17 cellular contexts compared by ENCODE assay signal in genomic region chr17:7226721-7227710, GRCh38. TPM values are rescaled to one million over a fixed set of nuclear protein-coding genes. Genes with fewer than 3 reads are reported as not detected.
DNase-seq lines count a peak whose midpoint lies in the region; ATAC-seq, FAIRE-seq and TF ChIP-seq lines count a peak whose summit lies in the region.
"Had no signal": no experiment of that assay in that cellular context is flagged by ENCODE, and none has a peak within 500 bp of the region (broad histone marks: within the 10 kb centered on the region; RNA-seq: fewer than 3 reads in every experiment).

No MANE protein-coding gene starts in this region.

- no peaks in the 10 kb centered on the region for H3K9me3 Mint-ChIP-seq in activated CD4-positive, alpha-beta T cell treated with anti-CD3 and anti-CD28 coated beads, Interleukin-2, amount 10 ng/mL, durations not matched to agents 24 days and 14 days
- no peaks in the 10 kb centered on the region for H3K9me3 Mint-ChIP-seq in T-helper 2 cell treated with Interferon-gamma antibody and Interleukin-4, amounts not matched to agents 5 μg/mL and 100 μg/mL, for 36 hours
- H3K9me3 Mint-ChIP-seq: CD4-positive, alpha-beta memory T cell had no signal

- H3K9me1 ChIP-seq in K562 (ENCODE audit: control insufficient read depth, insufficient read depth, low read length): peaks cover 1% of the 10 kb centered on the region

- intact Hi-C loops in activated CD4-positive, alpha-beta T cell treated with anti-CD3 and anti-CD28 coated beads, Interleukin-2, amount 10 ng/mL, durations not matched to agents 24 days and 14 days (cut with micrococcal nuclease): no loop called here
- intact Hi-C loops in K562 (cut with micrococcal nuclease): no loop called here
- intact Hi-C loops in esophagus muscularis mucosa (cut with DNase I): no loop called here

- peaks cover 11% of the 10 kb centered on the region for H3K4me1 Mint-ChIP-seq in activated CD4-positive, alpha-beta T cell treated with anti-CD3 and anti-CD28 coated beads, Interleukin-2, amount 10 ng/mL, durations not matched to agents 24 days and 14 days
- peaks cover 5% of the 10 kb centered on the region for H3K4me1 Mint-ChIP-seq in T-helper 2 cell treated with Interferon-gamma antibody and Interleukin-4, amounts not matched to agents 5 μg/mL and 100 μg/mL, for 36 hours (ENCODE audit: low read depth)

- H3K27ac ChIP-seq in K562 (ENCODE audit: extremely low read depth, low read depth, low read length) (no peak overlapping the region), esophagus muscularis mucosa (replicated peaks in 1 of 4) (peak overlapping the region in 3 of 4 donors; percentile 34 to 63 (median 35)), suprapubic skin (peak overlapping the region; percentile 52)

- peaks cover 19% of the 10 kb centered on the region for H3K79me2 ChIP-seq in K562 (ENCODE audit: control insufficient read depth, insufficient read depth, low read length)

- POLR2A ChIA-PET in K562 (lab: Yijun Ruan, JAX): interaction anchor here (0.7 kb wide), 1 partner anchor 15 kb away, joined by 4 read pairs; no protein-coding TSS in a partner anchor

- no peaks in the 10 kb centered on the region for H3K9me3 ChIP-seq in K562 (replicated peaks; ENCODE audit: control insufficient read depth, insufficient read depth, low read depth, low read length)
- H3K9me3 ChIP-seq in esophagus muscularis mucosa: no peaks in the 10 kb centered on the region
- no peaks in the 10 kb centered on the region for H3K9me3 ChIP-seq in suprapubic skin
- H3K9me3 ChIP-seq: BE2C had no signal

- TF ChIP-seq EP300 in K562 (IDR thresholded peaks at IDR 0.05; ENCODE audit: low read length): no peak
- TF ChIP-seq EP300 in esophagus muscularis mucosa (IDR thresholded peaks at IDR 0.05): no peak
- no peak for TF ChIP-seq EP300 in suprapubic skin (IDR thresholded peaks at IDR 0.05)

- DNase-seq in activated CD4-positive, alpha-beta T cell treated with anti-CD3 and anti-CD28 coated beads, Interleukin-2, amount 10 ng/mL, durations not matched to agents 24 days and 14 days: no peak
- no peak for DNase-seq in activated CD4-positive, alpha-beta T cell treated with anti-CD3 and anti-CD28 coated beads for 48 hours
- DNase-seq in K562 (ENCODE audit: extremely low read depth in 1 of 4, low spot score in 3 of 4) (no peak), esophagus muscularis mucosa (ENCODE audit: extremely low spot score) (no peak), suprapubic skin (ENCODE audit: low spot score in 2 of 2) (no peak), foreskin fibroblast (no peak), T-helper 2 cell (no peak)
- no peak for DNase-seq in T-helper 2 cell treated with Interferon-gamma antibody and Interleukin-4, amounts not matched to agents 5 μg/mL and 100 μg/mL, for 36 hours (ENCODE audit: low spot score)
- DNase-seq: 8988T, BE2C, DMS79, HCEC 1CT, NCI-H1417, NCI-H187 treated with DMSO at 0.1 percent for 48 hours, NCI-H446, NCI-H69 had no signal

- no peak for FAIRE-seq in K562 (lab: Jason Lieb, UNC)

- TF ChIP-seq CTCF in K562 (IDR thresholded peaks at IDR 0.05 in 2 of 3, conservative IDR thresholded peaks at IDR 0.05 in 1 of 3; ENCODE audit: insufficient read depth in 2 of 3, low read depth in 1 of 3, low read length in 3 of 3): no peak
- TF ChIP-seq CTCF in esophagus muscularis mucosa (IDR thresholded peaks at IDR 0.05): no peak
- no peak for TF ChIP-seq CTCF in suprapubic skin (IDR thresholded peaks at IDR 0.05)
- no peak for TF ChIP-seq CTCF in foreskin fibroblast (IDR thresholded peaks at IDR 0.05; ENCODE audit: low read depth, low read length)

- H3K4me2 ChIP-seq in K562 (ENCODE audit: insufficient read depth, low read length): no peak overlapping the region

- H3K4me3 Mint-ChIP-seq in activated CD4-positive, alpha-beta T cell treated with anti-CD3 and anti-CD28 coated beads, Interleukin-2, amount 10 ng/mL, durations not matched to agents 24 days and 14 days: no peak overlapping the region
- no peak overlapping the region for H3K4me3 Mint-ChIP-seq in T-helper 2 cell treated with Interferon-gamma antibody and Interleukin-4, amounts not matched to agents 5 μg/mL and 100 μg/mL, for 36 hours

- H3K9ac ChIP-seq in K562 (ENCODE audit: insufficient read depth in 1 of 2, low read depth in 2 of 2, low read length in 2 of 2): peak overlapping the region in 1 of 2 experiments; percentile 7; a peak in 1 of 4 replicates

- ATAC-seq in K562: no peak

- in situ Hi-C loops in K562 (cut with MboI): no loop called here

- TF ChIP-seq POLR2A in K562 (conservative IDR thresholded peaks at IDR 0.05): no peak
- no peak for TF ChIP-seq POLR2A in esophagus muscularis mucosa (IDR thresholded peaks at IDR 0.05; ENCODE audit: low read depth)
- no peak for TF ChIP-seq POLR2A in suprapubic skin (IDR thresholded peaks at IDR 0.05)

- TF ChIP-seq RAD21 in K562 (CRISPR knock-in tag; conservative IDR thresholded peaks at IDR 0.05 in 1 of 2, IDR thresholded peaks at IDR 0.05 in 1 of 2): no peak

- H3K27me3 ChIP-seq in K562 (ENCODE audit: control insufficient read depth in 2 of 2, insufficient read depth in 2 of 2, low read length in 2 of 2): no peaks in the 10 kb centered on the region
- no peaks in the 10 kb centered on the region for H3K27me3 ChIP-seq in esophagus muscularis mucosa
- no peaks in the 10 kb centered on the region for H3K27me3 ChIP-seq in suprapubic skin
- H3K27me3 ChIP-seq: BE2C had no signal

- 95% methylated on average over 27 of the region's 31 CpGs for WGBS in K562 (ENCODE audit: insufficient coverage, low coverage, missing lambda C conversion rate)
- 86% methylated on average over 22 of the region's 31 CpGs for WGBS in esophagus muscularis mucosa
- WGBS in suprapubic skin: 94% methylated on average over 26 of the region's 31 CpGs

- peaks cover 3 to 28% of the 10 kb centered on the region in 2 experiments; a peak in 4 of 5 replicates for H3K4me1 ChIP-seq in K562 (replicated peaks in 1 of 2; ENCODE audit: control insufficient read depth in 2 of 2, insufficient read depth in 2 of 2, low read length in 2 of 2)
- peaks cover 14 to 38% (median 33%) of the 10 kb centered on the region in 4 donors for H3K4me1 ChIP-seq in esophagus muscularis mucosa
- peaks cover 26% of the 10 kb centered on the region for H3K4me1 ChIP-seq in suprapubic skin
- H3K4me1 ChIP-seq: BE2C had no signal

- peak overlapping the region; percentile 48 for H3K27ac Mint-ChIP-seq in activated CD4-positive, alpha-beta T cell treated with anti-CD3 and anti-CD28 coated beads, Interleukin-2, amount 10 ng/mL, durations not matched to agents 24 days and 14 days
- H3K27ac Mint-ChIP-seq in T-helper 2 cell treated with Interferon-gamma antibody and Interleukin-4, amounts not matched to agents 5 μg/mL and 100 μg/mL, for 36 hours: no peak overlapping the region

- H3K4me3 ChIP-seq in K562 (no peak overlapping the region), esophagus muscularis mucosa (no peak overlapping the region), suprapubic skin (no peak overlapping the region), foreskin fibroblast (ENCODE audit: low read depth in 1 of 2, low read length in 2 of 2) (no peak overlapping the region)

- H3K36me3 ChIP-seq in K562 (ENCODE audit: control insufficient read depth, insufficient read depth, low read length) (peaks cover 92% of the 10 kb centered on the region; the same call in 2 of the 3 replicates), esophagus muscularis mucosa (peaks cover 45 to 89% (median 86%) of the 10 kb centered on the region in 4 donors), suprapubic skin (peaks cover 74% of the 10 kb centered on the region)

- peaks cover 47% of the 10 kb centered on the region for H3K36me3 Mint-ChIP-seq in activated CD4-positive, alpha-beta T cell treated with anti-CD3 and anti-CD28 coated beads, Interleukin-2, amount 10 ng/mL, durations not matched to agents 24 days and 14 days (ENCODE audit: low read depth)
- H3K36me3 Mint-ChIP-seq in T-helper 2 cell treated with Interferon-gamma antibody and Interleukin-4, amounts not matched to agents 5 μg/mL and 100 μg/mL, for 36 hours (ENCODE audit: low read depth): peaks cover 37% of the 10 kb centered on the region

- peaks cover 4% of the 10 kb centered on the region for H4K20me1 ChIP-seq in K562 (replicated peaks; ENCODE audit: control insufficient read depth, insufficient read depth, low read length)

- no peaks in the 10 kb centered on the region for H3K27me3 Mint-ChIP-seq in activated CD4-positive, alpha-beta T cell treated with anti-CD3 and anti-CD28 coated beads, Interleukin-2, amount 10 ng/mL, durations not matched to agents 24 days and 14 days
- no peaks in the 10 kb centered on the region for H3K27me3 Mint-ChIP-seq in T-helper 2 cell treated with Interferon-gamma antibody and Interleukin-4, amounts not matched to agents 5 μg/mL and 100 μg/mL, for 36 hours (ENCODE audit: low read depth)
- H3K27me3 Mint-ChIP-seq: CD4-positive, alpha-beta memory T cell had no signal

- no TSS peak for BruUV-seq in K562 (replicated peaks; lab: Mats Ljungman, UMichigan)

- CTCF ChIA-PET in K562 (lab: Yijun Ruan, JAX; ENCODE audit: low intra/inter-chr PET ratio): no interaction called here

- H2AFZ ChIP-seq in K562 (ENCODE audit: low read depth, low read length): no peak overlapping the region

RNA-seq across cellular contexts. Expression of gene ACADVL, which starts 7.3 kb away (rescaled TPM):
- total RNA-seq in activated CD4-positive, alpha-beta T cell treated with anti-CD3 and anti-CD28 coated beads, Interleukin-2, amount 10 ng/mL, durations not matched to agents 24 days and 14 days: 244 and 267 TPM in 2 replicates
- total RNA-seq in K562 (2011; cell fraction: chromatin; rRNA removed; ENCODE audit: low replicate concordance): 1,164 and 2,824 TPM in 2 replicates
- 1,687 and 1,801 TPM in 2 replicates for total RNA-seq in K562 (2011; cell fraction: nucleolus; rRNA removed)
- total RNA-seq in K562 (2011; cell fraction: nucleoplasm; rRNA removed): 1,262 and 1,361 TPM in 2 replicates
- total RNA-seq in K562 (2014; rRNA removed) (214 and 235 TPM in 2 replicates), K562 (2014; rRNA removed; fragmentation: Illumina TruSeq; extraction: Trizol) (87.0 and 117 TPM in 2 replicates), K562 (2015; rRNA removed; fragmentation: Illumina TruSeq; extraction: Trizol) (180 and 194 TPM in 2 replicates), K562 (2021) (283 and 313 TPM in 2 replicates), esophagus muscularis mucosa (100 to 1,000 TPM; 250 to 662 (median 544) TPM), suprapubic skin (1,000 to 10,000 TPM in 1 of 4 donors, 100 to 1,000 TPM in 3; 565 to 1,687 (median 703) TPM)
- polyA plus RNA-seq in K562 (2011; rRNA removed) (261 and 459 TPM in 2 replicates), K562 (2014; fragmentation: Illumina TruSeq; extraction: Trizol) (241 and 269 TPM in 2 replicates), K562 (2014; fragmentation: Nextera tagmentation; extraction: Ambion mirVana) (10 to 100 TPM; 25.5 to 46.2 TPM), K562 (2014; rRNA removed) (376 and 449 TPM in 2 replicates)
- polyA plus RNA-seq in K562 (2011; cell fraction: cytosol; rRNA removed): 206 and 297 TPM in 2 replicates
- polyA plus RNA-seq in K562 (2011; cell fraction: nucleus; rRNA removed): 4,218 and 4,978 TPM in 2 replicates
- 380 and 644 TPM in 2 replicates for polyA plus RNA-seq in K562 (2012)
- 93.6 and 95.1 TPM in 2 replicates for polyA minus RNA-seq in K562 (2011; rRNA and poly(A)+ RNA removed)
- polyA minus RNA-seq in K562 (2011; cell fraction: cytosol; rRNA and poly(A)+ RNA removed): 82.1 and 82.9 TPM in 2 replicates
- 363 and 519 TPM in 2 replicates for polyA minus RNA-seq in K562 (2011; cell fraction: nucleus; rRNA and poly(A)+ RNA removed)

RNA-seq across cellular contexts. Expression of gene DVL2, which starts 7.3 kb away (rescaled TPM):
- total RNA-seq in activated CD4-positive, alpha-beta T cell treated with anti-CD3 and anti-CD28 coated beads, Interleukin-2, amount 10 ng/mL, durations not matched to agents 24 days and 14 days: 71.1 and 77.7 TPM in 2 replicates
- total RNA-seq in K562 (2011; cell fraction: chromatin; rRNA removed; ENCODE audit: low replicate concordance): 108 and 173 TPM in 2 replicates
- total RNA-seq in K562 (2011; cell fraction: nucleolus; rRNA removed): 80.7 and 98.4 TPM in 2 replicates
- 85.2 and 125 TPM in 2 replicates for total RNA-seq in K562 (2011; cell fraction: nucleoplasm; rRNA removed)
- total RNA-seq in K562 (2014; rRNA removed) (39.1 and 42.9 TPM in 2 replicates), K562 (2014; rRNA removed; fragmentation: Illumina TruSeq; extraction: Trizol) (10.7 and 12.0 TPM in 2 replicates), K562 (2015; rRNA removed; fragmentation: Illumina TruSeq; extraction: Trizol) (24.3 and 25.9 TPM in 2 replicates), K562 (2021) (44.6 and 49.5 TPM in 2 replicates), esophagus muscularis mucosa (10 to 100 TPM; 34.5 to 55.5 (median 43.7) TPM), suprapubic skin (10 to 100 TPM; 53.2 to 78.1 (median 55.5) TPM)
- polyA plus RNA-seq in K562 (2011; rRNA removed) (3.9 and 7.2 TPM in 2 replicates), K562 (2014; fragmentation: Illumina TruSeq; extraction: Trizol) (34.0 and 35.5 TPM in 2 replicates), K562 (2014; fragmentation: Nextera tagmentation; extraction: Ambion mirVana) (1 to 10 TPM; 1.3 TPM), K562 (2014; rRNA removed) (25.8 and 28.5 TPM in 2 replicates)
- 6.9 and 7.1 TPM in 2 replicates for polyA plus RNA-seq in K562 (2011; cell fraction: cytosol; rRNA removed)
- polyA plus RNA-seq in K562 (2011; cell fraction: nucleus; rRNA removed): 34.8 and 49.0 TPM in 2 replicates
- polyA plus RNA-seq in K562 (2012): 45.7 and 51.8 TPM in 2 replicates
- polyA minus RNA-seq in K562 (2011; rRNA and poly(A)+ RNA removed): 11.9 and 13.2 TPM in 2 replicates
- 9.1 and 20.8 TPM in 2 replicates for polyA minus RNA-seq in K562 (2011; cell fraction: cytosol; rRNA and poly(A)+ RNA removed)
- polyA minus RNA-seq in K562 (2011; cell fraction: nucleus; rRNA and poly(A)+ RNA removed): 30.4 and 34.9 TPM in 2 replicates

RNA-seq across cellular contexts. Expression of gene DLG4, which starts 7.4 kb away (rescaled TPM):
- total RNA-seq in activated CD4-positive, alpha-beta T cell treated with anti-CD3 and anti-CD28 coated beads, Interleukin-2, amount 10 ng/mL, durations not matched to agents 24 days and 14 days: 12.4 and 14.0 TPM in 2 replicates
- 43.5 and 75.5 TPM in 2 replicates for total RNA-seq in K562 (2011; cell fraction: chromatin; rRNA removed; ENCODE audit: low replicate concordance)
- total RNA-seq in K562 (2011; cell fraction: nucleolus; rRNA removed): 21.5 and 23.8 TPM in 2 replicates
- 31.9 and 46.3 TPM in 2 replicates for total RNA-seq in K562 (2011; cell fraction: nucleoplasm; rRNA removed)
- 4.1 and 4.9 TPM in 2 replicates for total RNA-seq in K562 (2014; rRNA removed)
- 2.2 and 3.1 TPM in 2 replicates for total RNA-seq in K562 (2014; rRNA removed; fragmentation: Illumina TruSeq; extraction: Trizol)
- total RNA-seq in K562 (2015; rRNA removed; fragmentation: Illumina TruSeq; extraction: Trizol): 4.0 and 4.1 TPM in 2 replicates
- 8.8 and 12.0 TPM in 2 replicates for total RNA-seq in K562 (2021)
- 4.6 and 9.8 TPM in 2 replicates for polyA plus RNA-seq in K562 (2011; rRNA removed)
- 4.1 and 4.3 TPM in 2 replicates for polyA plus RNA-seq in K562 (2011; cell fraction: cytosol; rRNA removed)
- polyA plus RNA-seq in K562 (2011; cell fraction: nucleus; rRNA removed): 29.5 and 39.7 TPM in 2 replicates
- 11.6 and 11.9 TPM in 2 replicates for polyA plus RNA-seq in K562 (2012)
- polyA plus RNA-seq in K562 (2014; fragmentation: Illumina TruSeq; extraction: Trizol): 6.3 and 7.8 TPM in 2 replicates
- polyA plus RNA-seq in K562 (2014; fragmentation: Nextera tagmentation; extraction: Ambion mirVana): under 1 TPM; 0.03 to 0.07 TPM
- 6.6 and 8.5 TPM in 2 replicates for polyA plus RNA-seq in K562 (2014; rRNA removed)
- polyA minus RNA-seq in K562 (2011; rRNA and poly(A)+ RNA removed): 4.0 and 5.2 TPM in 2 replicates
- 4.9 and 5.7 TPM in 2 replicates for polyA minus RNA-seq in K562 (2011; cell fraction: cytosol; rRNA and poly(A)+ RNA removed)
- 7.0 and 8.4 TPM in 2 replicates for polyA minus RNA-seq in K562 (2011; cell fraction: nucleus; rRNA and poly(A)+ RNA removed)
- total RNA-seq in esophagus muscularis mucosa: 10 to 100 TPM; 12.3 to 21.4 (median 16.5) TPM
- total RNA-seq in suprapubic skin: 10 to 100 TPM in 1 of 4 donors, 1 to 10 TPM in 3; 2.9 to 12.7 (median 3.2) TPM

RNA-seq across cellular contexts. Expression of gene PHF23, which starts 12.2 kb away (rescaled TPM):
- 46.2 and 51.7 TPM in 2 replicates for total RNA-seq in activated CD4-positive, alpha-beta T cell treated with anti-CD3 and anti-CD28 coated beads, Interleukin-2, amount 10 ng/mL, durations not matched to agents 24 days and 14 days
- total RNA-seq in K562 (2011; cell fraction: chromatin; rRNA removed; ENCODE audit: low replicate concordance): 21.4 and 38.4 TPM in 2 replicates
- 20.0 and 20.1 TPM in 2 replicates for total RNA-seq in K562 (2011; cell fraction: nucleolus; rRNA removed)
- total RNA-seq in K562 (2011; cell fraction: nucleoplasm; rRNA removed): 23.5 and 23.7 TPM in 2 replicates
- 39.0 and 49.9 TPM in 2 replicates for total RNA-seq in K562 (2014; rRNA removed)
- total RNA-seq in K562 (2014; rRNA removed; fragmentation: Illumina TruSeq; extraction: Trizol): 27.8 and 28.1 TPM in 2 replicates
- 50.1 and 51.1 TPM in 2 replicates for total RNA-seq in K562 (2015; rRNA removed; fragmentation: Illumina TruSeq; extraction: Trizol)
- total RNA-seq in K562 (2021): 33.7 and 38.6 TPM in 2 replicates
- 25.0 and 32.7 TPM in 2 replicates for polyA plus RNA-seq in K562 (2011; rRNA removed)
- polyA plus RNA-seq in K562 (2011; cell fraction: cytosol; rRNA removed): 20.0 and 33.8 TPM in 2 replicates
- 16.8 and 28.4 TPM in 2 replicates for polyA plus RNA-seq in K562 (2011; cell fraction: nucleus; rRNA removed)
- polyA plus RNA-seq in K562 (2012): 27.6 and 38.6 TPM in 2 replicates
- polyA plus RNA-seq in K562 (2014; fragmentation: Illumina TruSeq; extraction: Trizol): 53.1 and 87.5 TPM in 2 replicates
- 1 to 10 TPM; 7.4 TPM for polyA plus RNA-seq in K562 (2014; fragmentation: Nextera tagmentation; extraction: Ambion mirVana)
- 34.1 and 36.1 TPM in 2 replicates for polyA plus RNA-seq in K562 (2014; rRNA removed)
- 20.2 and 26.4 TPM in 2 replicates for polyA minus RNA-seq in K562 (2011; rRNA and poly(A)+ RNA removed)
- polyA minus RNA-seq in K562 (2011; cell fraction: cytosol; rRNA and poly(A)+ RNA removed): 14.2 and 19.9 TPM in 2 replicates
- polyA minus RNA-seq in K562 (2011; cell fraction: nucleus; rRNA and poly(A)+ RNA removed): 7.1 and 10.6 TPM in 2 replicates
- total RNA-seq in esophagus muscularis mucosa: 10 to 100 TPM; 21.6 to 38.1 (median 24.8) TPM
- 10 to 100 TPM; 19.0 to 35.0 (median 29.1) TPM for total RNA-seq in suprapubic skin

RNA-seq across cellular contexts. Expression of gene GABARAP, which starts 15.2 kb away (rescaled TPM):
- 124 and 126 TPM in 2 replicates for total RNA-seq in activated CD4-positive, alpha-beta T cell treated with anti-CD3 and anti-CD28 coated beads, Interleukin-2, amount 10 ng/mL, durations not matched to agents 24 days and 14 days
- total RNA-seq in K562 (2011; cell fraction: chromatin; rRNA removed; ENCODE audit: low replicate concordance): 24.6 and 29.6 TPM in 2 replicates
- 22.9 and 27.7 TPM in 2 replicates for total RNA-seq in K562 (2011; cell fraction: nucleolus; rRNA removed)
- 36.2 and 50.7 TPM in 2 replicates for total RNA-seq in K562 (2011; cell fraction: nucleoplasm; rRNA removed)
- total RNA-seq in K562 (2014; rRNA removed) (47.5 and 75.8 TPM in 2 replicates), K562 (2014; rRNA removed; fragmentation: Illumina TruSeq; extraction: Trizol) (104 and 117 TPM in 2 replicates), K562 (2015; rRNA removed; fragmentation: Illumina TruSeq; extraction: Trizol) (114 TPM in 2 replicates), K562 (2021) (152 and 155 TPM in 2 replicates), esophagus muscularis mucosa (100 to 1,000 TPM; 360 to 524 (median 408) TPM), suprapubic skin (100 to 1,000 TPM; 446 to 840 (median 533) TPM)
- polyA plus RNA-seq in K562 (2011; rRNA removed) (152 and 170 TPM in 2 replicates), K562 (2014; fragmentation: Illumina TruSeq; extraction: Trizol) (309 and 373 TPM in 2 replicates), K562 (2014; fragmentation: Nextera tagmentation; extraction: Ambion mirVana) (100 to 1,000 TPM; 246 to 279 TPM), K562 (2014; rRNA removed) (130 and 135 TPM in 2 replicates)
- 165 and 263 TPM in 2 replicates for polyA plus RNA-seq in K562 (2011; cell fraction: cytosol; rRNA removed)
- polyA plus RNA-seq in K562 (2011; cell fraction: nucleus; rRNA removed): 57.4 and 88.4 TPM in 2 replicates
- polyA plus RNA-seq in K562 (2012): 192 and 504 TPM in 2 replicates
- polyA minus RNA-seq in K562 (2011; rRNA and poly(A)+ RNA removed): 102 and 103 TPM in 2 replicates
- 54.3 and 65.2 TPM in 2 replicates for polyA minus RNA-seq in K562 (2011; cell fraction: cytosol; rRNA and poly(A)+ RNA removed)
- polyA minus RNA-seq in K562 (2011; cell fraction: nucleus; rRNA and poly(A)+ RNA removed): 10.8 and 28.3 TPM in 2 replicates
